In genomic region chr11:101466352-101466751, GRCh38 we compare ENCODE assay signal across 26 cellular contexts.
DNase-seq lines count a peak whose midpoint lies in the region; ATAC-seq and TF ChIP-seq lines count a peak whose summit lies in the region.
"Had no signal": no experiment of that assay in that cellular context is flagged by ENCODE, and none has a peak within 500 bp of the region (broad histone marks: within the 10 kb centered on the region; RNA-seq: fewer than 3 reads in every experiment).

No MANE protein-coding gene starts in this region.

- WGBS in SK-N-SH (ENCODE audit: low lambda C conversion rate), result 38% methylated on average over 2 of the region's 4 CpGs
- 43 to 71% (median 51%) methylated on average over 4 of the region's 4 CpGs for WGBS in spleen, 5 donors

- TF ChIP-seq POLR2A in spleen (IDR thresholded peaks at IDR 0.05), result no peak

- no peak overlapping the region for H3K4me3 ChIP-seq in SK-N-SH (ENCODE audit: low read depth in 2 of 2, low read length in 1 of 2)
- H3K4me3 ChIP-seq in SJSA1, result no peak overlapping the region
- H3K4me3 ChIP-seq in spleen, result no peak overlapping the region
- H3K4me3 ChIP-seq: lower lobe of right lung had no signal

- no peak for TF ChIP-seq RAD21 in SK-N-SH (IDR thresholded peaks at IDR 0.05; ENCODE audit: low read length)

- peaks cover 3% of the 10 kb centered on the region; the same call in 1 of the 2 replicates for H3K27me3 ChIP-seq in SK-N-SH (ENCODE audit: insufficient read depth)
- no peaks in the 10 kb centered on the region for H3K27me3 ChIP-seq in SJSA1 (replicated peaks)
- H3K27me3 ChIP-seq in spleen (replicated peaks in 1 of 7), result no peaks in the 10 kb centered on the region

- no peaks in the 10 kb centered on the region for H3F3A ChIP-seq in SK-N-SH (replicated peaks; ENCODE audit: insufficient read depth)

- H3K4me1 ChIP-seq in SK-N-SH (ENCODE audit: control insufficient read depth in 1 of 2, insufficient read depth in 2 of 2, low read depth in 1 of 2, low read length in 1 of 2), result no peaks in the 10 kb centered on the region
- peaks cover 21% of the 10 kb centered on the region for H3K4me1 ChIP-seq in SJSA1 (replicated peaks)
- H3K4me1 ChIP-seq in spleen, result no peaks in the 10 kb centered on the region
- H3K4me1 ChIP-seq: lower lobe of right lung had no signal

- no peaks in the 10 kb centered on the region for H4K20me1 ChIP-seq in SK-N-SH (ENCODE audit: insufficient read depth)

- CTCF ChIA-PET in SK-N-SH (lab: Yijun Ruan, JAX), result interaction anchor here (1.5 kb wide), 1 partner anchor 9 kb away, joined by 8 read pairs; no protein-coding TSS in a partner anchor

- H3K27ac ChIP-seq in SK-N-SH (ENCODE audit: low read depth in 2 of 2, low read length in 1 of 2), result no peak overlapping the region
- H3K27ac ChIP-seq in SJSA1, result peak overlapping the region; percentile 32; the same call in 1 of the 2 replicates
- H3K27ac ChIP-seq in spleen, result no peak overlapping the region
- H3K27ac ChIP-seq: HL-60, lower lobe of right lung had no signal

- no peaks in the 10 kb centered on the region for H3K79me2 ChIP-seq in SK-N-SH (ENCODE audit: insufficient read depth)

- no peak overlapping the region for H3K9ac ChIP-seq in SK-N-SH

- H3K9me3 ChIP-seq in SK-N-SH (no peaks in the 10 kb centered on the region), SJSA1 (replicated peaks) (no peaks in the 10 kb centered on the region), spleen (no peaks in the 10 kb centered on the region)
- H3K9me3 ChIP-seq: lower lobe of right lung had no signal

- ATAC-seq in SK-N-SH treated with all-trans-retinoic acid at 6 μM for 48 hours (no peak), GM21723 (IDR thresholded peaks at IDR 0.05; ENCODE audit: unreplicated experiment) (no peak)
- ATAC-seq: activated CD8-positive, alpha-beta T cell treated with anti-CD3 and anti-CD28 coated beads, Interleukin-2, amount 10 ng/mL, durations not matched to agents 7 days and 5 days; lower lobe of right lung; Panc1; stimulated activated effector memory CD8-positive, alpha-beta T cell treated with anti-CD3 and anti-CD28 coated beads, Interleukin-12 subunit alpha, Interleukin-12 subunit beta, amount 100 ng/mL, for 72 hours had no signal

- TF ChIP-seq CTCF in SK-N-SH (IDR thresholded peaks at IDR 0.05) (no peak), spleen (IDR thresholded peaks at IDR 0.05 in 8 of 11, conservative IDR thresholded peaks at IDR 0.05 in 3 of 11) (no peak)

- POLR2A ChIA-PET in SK-N-SH (lab: Yijun Ruan, JAX), result no interaction called here

- H3K9me2 ChIP-seq in SK-N-SH, result no peaks in the 10 kb centered on the region

- H2AFZ ChIP-seq in SK-N-SH (ENCODE audit: low read depth), result 0 out of 2 replicates have a peak overlapping the region, but pooled peaks have one; percentile 51

- DNase-seq in SK-N-SH, result no peak
- DNase-seq in SJSA1 (ENCODE audit: low read depth in 1 of 2, low spot score in 2 of 2), result peak; percentile 18 to 43
- peak; percentile 26 for DNase-seq in left kidney (ENCODE audit: low read depth, low spot score)
- peak; percentile 57 for DNase-seq in spleen
- no peak for DNase-seq in NCI-H2196 (lab: John Stamatoyannopoulos, UW; ENCODE audit: unreplicated experiment)
- no peak for DNase-seq in cerebellum (ENCODE audit: low spot score)
- DNase-seq: 8988T; activated CD4-positive, alpha-beta T cell treated with anti-CD3 and anti-CD28 coated beads for 1 hour; activated CD8-positive, alpha-beta T cell treated with anti-CD3 and anti-CD28 coated beads, Interleukin-2, amount 10 ng/mL, durations not matched to agents 7 days and 5 days; activated naive CD4-positive, alpha-beta T cell; activated T-cell treated with anti-CD3 and anti-CD28 coated beads, Interleukin-2, amount 50 U/mL, for 1 hour; amniotic stem cell; CD4-positive, alpha-beta memory T cell; cortex of kidney; lower lobe of right lung; NCI-H2081; NCI-H446 treated with DMSO at 0.1 percent for 48 hours; NK-92 treated with Interleukin-12 subunit alpha and Interleukin-12 subunit beta, amount 100 ng/mL, for 24 hours; stimulated activated CD4-positive, alpha-beta T cell treated with anti-CD3 and anti-CD28 coated beads, Interleukin-2, amount 100 ng/mL, for 48 hours; substantia nigra; T-helper 1 cell had no signal

- no peak overlapping the region for H3K4me2 ChIP-seq in SK-N-SH

- intact Hi-C loops in spleen (cut with DNase I; ENCODE audit: low total_unique reads), result no loop called here

- TF ChIP-seq EP300 in SK-N-SH (IDR thresholded peaks at IDR 0.05; ENCODE audit: borderline replicate concordance in 1 of 2, low read depth in 1 of 2, low read length in 1 of 2), result no peak

- H3K36me3 ChIP-seq in SK-N-SH (replicated peaks in 1 of 2; ENCODE audit: control insufficient read depth in 1 of 2, insufficient read depth in 2 of 2, low read length in 1 of 2) (no peaks in the 10 kb centered on the region), SJSA1 (no peaks in the 10 kb centered on the region), spleen (no peaks in the 10 kb centered on the region)
- H3K36me3 ChIP-seq: lower lobe of right lung had no signal

TF ChIP-seq in SK-N-SH, 30 proteins besides CTCF, POLR2A, EP300 and RAD21 (continues in another document):
- TF ChIP-seq FOXM1 (IDR thresholded peaks at IDR 0.05; ENCODE audit: low read depth) (no peak), RXRA (IDR thresholded peaks at IDR 0.05; ENCODE audit: borderline replicate concordance, low read depth) (no peak), EZH2phosphoT487 (IDR thresholded peaks at IDR 0.05; ENCODE audit: borderline replicate concordance, low read depth) (no peak), MXI1 (IDR thresholded peaks at IDR 0.05; ENCODE audit: low read depth, low read length) (no peak), NFIC (IDR thresholded peaks at IDR 0.05; ENCODE audit: borderline replicate concordance) (no peak), POLR2AphosphoS5 (IDR thresholded peaks at IDR 0.05; ENCODE audit: low read depth, low read length) (no peak), SMC3 (IDR thresholded peaks at IDR 0.05; ENCODE audit: low read depth, low read length) (no peak), JUND (IDR thresholded peaks at IDR 0.05) (no peak), PBX3 (IDR thresholded peaks at IDR 0.05) (no peak), FOXJ3 (CRISPR knock-in tag; IDR thresholded peaks at IDR 0.05) (no peak), TAF1 (IDR thresholded peaks at IDR 0.05; ENCODE audit: borderline replicate concordance, low read depth, low read length) (no peak), USF1 (IDR thresholded peaks at IDR 0.05; ENCODE audit: borderline replicate concordance, low read depth) (no peak)

TF ChIP-seq in SK-N-SH treated with all-trans-retinoic acid at 6 μM for 48 hours, 23 proteins besides CTCF, POLR2A, EP300 and RAD21 (continues in another document):
- TF ChIP-seq ZNF70 (CRISPR knock-in tag; IDR thresholded peaks at IDR 0.05) (no peak), SNAI2 (CRISPR knock-in tag; IDR thresholded peaks at IDR 0.05) (no peak), PATZ1 (CRISPR knock-in tag; IDR thresholded peaks at IDR 0.05; ENCODE audit: borderline replicate concordance) (no peak), ISL1 (CRISPR knock-in tag; IDR thresholded peaks at IDR 0.05) (no peak), ARNTL (CRISPR knock-in tag; IDR thresholded peaks at IDR 0.05; ENCODE audit: borderline replicate concordance, low read depth) (no peak), ZC3H10 (CRISPR knock-in tag; IDR thresholded peaks at IDR 0.05) (no peak), ZFP30 (CRISPR knock-in tag; IDR thresholded peaks at IDR 0.05) (no peak), ZFP3 (CRISPR knock-in tag; IDR thresholded peaks at IDR 0.05) (no peak), ZNF8 (CRISPR knock-in tag; IDR thresholded peaks at IDR 0.05) (no peak), BACH2 (CRISPR knock-in tag; IDR thresholded peaks at IDR 0.05; ENCODE audit: borderline replicate concordance) (no peak), TSHZ2 (CRISPR knock-in tag; IDR thresholded peaks at IDR 0.05) (no peak)

Comparison
In these comparisons a context has a peak if more than half of its experiments do, and no peak if none do; other contexts are left out.
1. DNase-seq: peak in SJSA1 (2 of 2), left kidney (single experiment) and spleen (single experiment); none in SK-N-SH (single experiment), NCI-H2196 (single experiment) and cerebellum (single experiment).